In the genomic region with DNA sequence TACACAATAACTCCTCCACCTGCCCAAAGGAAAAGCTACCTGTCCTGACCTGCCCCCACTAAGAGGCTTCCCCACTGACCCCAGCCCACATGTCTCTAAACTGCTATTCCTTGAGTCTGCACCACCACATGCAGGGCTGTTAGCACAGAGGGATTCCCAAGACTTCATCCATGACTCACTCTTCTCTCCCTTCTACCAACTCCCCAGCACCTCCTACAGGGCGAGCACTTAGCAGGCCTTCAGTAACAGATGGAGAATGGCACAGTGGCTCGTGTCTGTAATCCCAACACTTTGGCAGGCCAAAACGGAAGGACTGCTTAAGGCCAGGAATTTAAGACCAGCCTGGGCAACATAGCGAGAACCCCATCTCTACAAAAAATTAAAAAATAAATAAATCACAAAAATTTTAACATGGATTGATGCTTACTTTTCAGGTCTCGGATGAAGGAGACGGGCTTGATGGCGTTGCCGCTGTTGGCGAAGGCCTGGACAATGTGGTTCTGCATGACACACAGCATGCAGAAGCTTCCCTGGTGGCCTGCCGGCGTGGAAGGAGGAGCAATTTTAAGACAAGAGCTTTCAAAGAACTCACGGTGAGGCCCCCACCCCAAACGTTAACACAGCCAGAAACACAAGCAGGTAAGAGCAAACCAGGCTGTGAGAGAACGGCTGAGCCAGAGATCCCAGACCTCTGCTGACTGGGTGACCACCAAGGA, we compare ENCODE assay signal across 1 cellular context.
TF ChIP-seq lines count a peak whose summit lies in the region.

No MANE protein-coding gene starts in this region.

TF ChIP-seq in WTC11, 78 proteins besides CTCF, POLR2A, EP300 and RAD21 (continued from another document):
- TF ChIP-seq ZNF425 (CRISPR knock-in tag; conservative IDR thresholded peaks at IDR 0.05) (no peak), SMAD4 (CRISPR knock-in tag; IDR thresholded peaks at IDR 0.05) (no peak), PRRX2 (CRISPR knock-in tag; IDR thresholded peaks at IDR 0.05) (no peak), NR1H2 (CRISPR knock-in tag; IDR thresholded peaks at IDR 0.05) (no peak), FOXP4 (CRISPR knock-in tag; IDR thresholded peaks at IDR 0.05) (no peak), ZNF121 (CRISPR knock-in tag; IDR thresholded peaks at IDR 0.05) (no peak), ZNF317 (CRISPR knock-in tag; IDR thresholded peaks at IDR 0.05; ENCODE audit: borderline replicate concordance, low read depth) (no peak), GTF2I (CRISPR knock-in tag; conservative IDR thresholded peaks at IDR 0.05) (no peak), KAT7 (CRISPR knock-in tag; IDR thresholded peaks at IDR 0.05; ENCODE audit: borderline replicate concordance) (no peak)
- TF ChIP-seq, protein P1, sequence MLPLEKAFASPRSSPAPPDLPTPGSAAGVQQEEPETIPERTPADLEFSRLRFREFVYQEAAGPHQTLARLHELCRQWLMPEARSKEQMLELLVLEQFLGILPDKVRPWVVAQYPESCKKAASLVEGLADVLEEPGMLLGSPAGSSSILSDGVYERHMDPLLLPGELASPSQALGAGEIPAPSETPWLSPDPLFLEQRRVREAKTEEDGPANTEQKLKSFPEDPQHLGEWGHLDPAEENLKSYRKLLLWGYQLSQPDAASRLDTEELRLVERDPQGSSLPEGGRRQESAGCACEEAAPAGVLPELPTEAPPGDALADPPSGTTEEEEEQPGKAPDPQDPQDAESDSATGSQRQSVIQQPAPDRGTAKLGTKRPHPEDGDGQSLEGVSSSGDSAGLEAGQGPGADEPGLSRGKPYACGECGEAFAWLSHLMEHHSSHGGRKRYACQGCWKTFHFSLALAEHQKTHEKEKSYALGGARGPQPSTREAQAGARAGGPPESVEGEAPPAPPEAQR (CRISPR knock-in tag; IDR thresholded peaks at IDR 0.05) = no peak
- TF ChIP-seq, protein P2, sequence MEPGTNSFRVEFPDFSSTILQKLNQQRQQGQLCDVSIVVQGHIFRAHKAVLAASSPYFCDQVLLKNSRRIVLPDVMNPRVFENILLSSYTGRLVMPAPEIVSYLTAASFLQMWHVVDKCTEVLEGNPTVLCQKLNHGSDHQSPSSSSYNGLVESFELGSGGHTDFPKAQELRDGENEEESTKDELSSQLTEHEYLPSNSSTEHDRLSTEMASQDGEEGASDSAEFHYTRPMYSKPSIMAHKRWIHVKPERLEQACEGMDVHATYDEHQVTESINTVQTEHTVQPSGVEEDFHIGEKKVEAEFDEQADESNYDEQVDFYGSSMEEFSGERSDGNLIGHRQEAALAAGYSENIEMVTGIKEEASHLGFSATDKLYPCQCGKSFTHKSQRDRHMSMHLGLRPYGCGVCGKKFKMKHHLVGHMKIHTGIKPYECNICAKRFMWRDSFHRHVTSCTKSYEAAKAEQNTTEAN (CRISPR knock-in tag; IDR thresholded peaks at IDR 0.05) = no peak
- TF ChIP-seq, protein P3, sequence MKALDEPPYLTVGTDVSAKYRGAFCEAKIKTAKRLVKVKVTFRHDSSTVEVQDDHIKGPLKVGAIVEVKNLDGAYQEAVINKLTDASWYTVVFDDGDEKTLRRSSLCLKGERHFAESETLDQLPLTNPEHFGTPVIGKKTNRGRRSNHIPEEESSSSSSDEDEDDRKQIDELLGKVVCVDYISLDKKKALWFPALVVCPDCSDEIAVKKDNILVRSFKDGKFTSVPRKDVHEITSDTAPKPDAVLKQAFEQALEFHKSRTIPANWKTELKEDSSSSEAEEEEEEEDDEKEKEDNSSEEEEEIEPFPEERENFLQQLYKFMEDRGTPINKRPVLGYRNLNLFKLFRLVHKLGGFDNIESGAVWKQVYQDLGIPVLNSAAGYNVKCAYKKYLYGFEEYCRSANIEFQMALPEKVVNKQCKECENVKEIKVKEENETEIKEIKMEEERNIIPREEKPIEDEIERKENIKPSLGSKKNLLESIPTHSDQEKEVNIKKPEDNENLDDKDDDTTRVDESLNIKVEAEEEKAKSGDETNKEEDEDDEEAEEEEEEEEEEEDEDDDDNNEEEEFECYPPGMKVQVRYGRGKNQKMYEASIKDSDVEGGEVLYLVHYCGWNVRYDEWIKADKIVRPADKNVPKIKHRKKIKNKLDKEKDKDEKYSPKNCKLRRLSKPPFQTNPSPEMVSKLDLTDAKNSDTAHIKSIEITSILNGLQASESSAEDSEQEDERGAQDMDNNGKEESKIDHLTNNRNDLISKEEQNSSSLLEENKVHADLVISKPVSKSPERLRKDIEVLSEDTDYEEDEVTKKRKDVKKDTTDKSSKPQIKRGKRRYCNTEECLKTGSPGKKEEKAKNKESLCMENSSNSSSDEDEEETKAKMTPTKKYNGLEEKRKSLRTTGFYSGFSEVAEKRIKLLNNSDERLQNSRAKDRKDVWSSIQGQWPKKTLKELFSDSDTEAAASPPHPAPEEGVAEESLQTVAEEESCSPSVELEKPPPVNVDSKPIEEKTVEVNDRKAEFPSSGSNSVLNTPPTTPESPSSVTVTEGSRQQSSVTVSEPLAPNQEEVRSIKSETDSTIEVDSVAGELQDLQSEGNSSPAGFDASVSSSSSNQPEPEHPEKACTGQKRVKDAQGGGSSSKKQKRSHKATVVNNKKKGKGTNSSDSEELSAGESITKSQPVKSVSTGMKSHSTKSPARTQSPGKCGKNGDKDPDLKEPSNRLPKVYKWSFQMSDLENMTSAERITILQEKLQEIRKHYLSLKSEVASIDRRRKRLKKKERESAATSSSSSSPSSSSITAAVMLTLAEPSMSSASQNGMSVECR (CRISPR knock-in tag; IDR thresholded peaks at IDR 0.05; ENCODE audit: borderline replicate concordance) = no peak
